Comparison of ENCODE assay signal across 15 cellular contexts in the genomic region with DNA sequence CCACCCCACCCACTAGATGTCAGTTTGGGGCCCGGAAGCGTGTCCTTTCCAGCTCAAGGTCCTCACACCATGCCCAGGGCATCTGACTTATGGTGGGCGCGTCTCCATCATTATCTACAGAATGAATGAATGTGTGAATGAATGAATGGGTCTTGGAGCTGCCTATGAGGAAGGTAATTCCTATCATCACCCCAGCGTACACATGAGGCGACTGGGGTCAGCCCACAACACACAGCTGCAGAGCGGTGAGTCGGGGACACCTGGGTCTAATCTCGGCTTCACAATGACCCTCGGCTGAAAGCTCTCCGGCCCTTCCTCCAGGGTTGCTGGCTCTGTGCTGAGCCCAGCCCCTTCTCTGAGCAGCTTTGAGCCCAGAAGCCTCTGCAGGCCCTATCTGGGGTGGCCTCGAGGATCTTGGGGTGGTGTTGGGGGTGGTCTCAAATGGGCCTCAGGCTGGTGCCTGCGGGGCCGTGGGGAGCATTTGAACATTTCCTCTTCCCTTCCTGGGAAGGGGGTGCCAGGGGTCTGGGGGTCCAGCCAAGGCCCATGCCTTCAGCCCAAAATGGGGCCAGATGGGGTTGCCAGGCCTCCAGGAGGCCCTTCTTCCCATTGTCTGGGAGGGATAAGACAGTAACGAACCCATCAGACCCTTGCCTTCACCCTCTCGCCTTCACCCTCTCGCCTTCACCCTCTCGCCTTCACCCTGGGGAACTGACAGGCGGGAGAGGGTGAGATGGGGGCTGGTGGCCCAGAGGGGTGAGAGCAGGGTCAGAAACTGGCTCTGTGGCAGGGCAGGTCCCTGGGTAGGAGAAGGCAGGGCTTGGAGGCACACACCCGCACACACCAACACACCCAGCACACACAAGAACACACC.
A peak's percentile ranks its signal among the peaks of the same experiment; 100 is the strongest.
DNase-seq lines count a peak whose midpoint lies in the region; ATAC-seq, FAIRE-seq and TF ChIP-seq lines count a peak whose summit lies in the region.
"Had no signal": no experiment of that assay in that cellular context is flagged by ENCODE, and none has a peak within 500 bp of the region (broad histone marks: within the 10 kb centered on the region; RNA-seq: fewer than 3 reads in every experiment).

No MANE protein-coding gene starts in this region.

- no peak for TF ChIP-seq RAD21 in IMR-90 (IDR thresholded peaks at IDR 0.05; ENCODE audit: low read length)
- no peak; a peak in 1 of 4 replicates for TF ChIP-seq RAD21 in H1 (IDR thresholded peaks at IDR 0.05 in 1 of 2, conservative IDR thresholded peaks at IDR 0.05 in 1 of 2; ENCODE audit: low read depth in 2 of 2, low read length in 2 of 2)

- H3K79me2 ChIP-seq in H1 (ENCODE audit: control insufficient read depth in 1 of 2, insufficient read depth in 2 of 2, low read length in 2 of 2): no peaks in the 10 kb centered on the region

- H3K4ac ChIP-seq in IMR-90 (ENCODE audit: low read depth, low read length): no peak overlapping the region
- peak overlapping the region; percentile 53 for H3K4ac ChIP-seq in H1 (replicated peaks; ENCODE audit: insufficient read length, low read depth, low read length)

- no peak overlapping the region for H3K27ac Mint-ChIP-seq in CD14-positive monocyte
- no peak overlapping the region for H3K27ac Mint-ChIP-seq in osteocyte (ENCODE audit: unreplicated experiment)
- H3K27ac Mint-ChIP-seq: activated CD4-positive, alpha-beta T cell treated with anti-CD3 and anti-CD28 coated beads, Interleukin-2, amount 10 ng/mL, durations not matched to agents 7 days and 5 days had no signal

- in situ Hi-C loops in IMR-90 (cut with MboI; ENCODE audit: low sequenced_read_pairs): no loop called here

- dilution Hi-C loops in IMR-90 (cut with HindIII; ENCODE audit: low sequenced_read_pairs, unreplicated experiment): no loop called here

- H3K27me3 Mint-ChIP-seq in CD14-positive monocyte (ENCODE audit: low read depth in 3 of 3) (peaks cover 1 to 4% (median 3%) of the 10 kb centered on the region in 3 donors), osteocyte (ENCODE audit: unreplicated experiment) (no peaks in the 10 kb centered on the region)
- H3K27me3 Mint-ChIP-seq: activated CD4-positive, alpha-beta T cell treated with anti-CD3 and anti-CD28 coated beads, Interleukin-2, amount 10 ng/mL, durations not matched to agents 7 days and 5 days had no signal

- H4K8ac ChIP-seq in IMR-90 (ENCODE audit: low read depth in 2 of 2, low read length in 2 of 2): no peak overlapping the region
- peak overlapping the region; percentile 51; the same call in 1 of the 2 replicates for H4K8ac ChIP-seq in H1 (ENCODE audit: extremely low read depth, insufficient read depth, low read length)

- TF ChIP-seq POLR2A in IMR-90 (IDR thresholded peaks at IDR 0.05; ENCODE audit: low read depth, low read length) (no peak), H1 (IDR thresholded peaks at IDR 0.05; ENCODE audit: control extremely low read depth in 1 of 2, low read depth in 2 of 2, low read length in 2 of 2) (no peak)

- no peak for TF ChIP-seq EP300 in H1 (IDR thresholded peaks at IDR 0.05; ENCODE audit: borderline replicate concordance in 1 of 2, low read depth in 2 of 2, low read length in 2 of 2)

- H2AK9ac ChIP-seq in IMR-90 (replicated peaks; ENCODE audit: low read depth, low read length, poor library complexity): peak overlapping the region; percentile 66

- H2BK15ac ChIP-seq in IMR-90 (ENCODE audit: low read depth, low read length) (no peak overlapping the region), H1 (ENCODE audit: low read length) (no peak overlapping the region)

- H3K9ac ChIP-seq in IMR-90 (ENCODE audit: low read depth, low read length) (no peak overlapping the region), H1 (replicated peaks in 1 of 4; ENCODE audit: extremely low read depth in 1 of 4, low read depth in 3 of 4, low read length in 3 of 4) (no peak overlapping the region; a peak in 1 of 7 replicates), mucosa of stomach (ENCODE audit: low read length) (peak overlapping the region; percentile 55)

- no peak overlapping the region for H3K23ac ChIP-seq in IMR-90 (ENCODE audit: low read depth, low read length)
- no peak overlapping the region for H3K23ac ChIP-seq in H1 (ENCODE audit: insufficient read length)

- H2AK5ac ChIP-seq in IMR-90 (ENCODE audit: low read depth, low read length): peak overlapping the region; percentile 52
- H2AK5ac ChIP-seq in H1 (ENCODE audit: low read depth, low read length): no peak overlapping the region

- no peaks in the 10 kb centered on the region for H3K9me1 ChIP-seq in IMR-90 (ENCODE audit: insufficient read depth, low read length)

- DNase-seq in CD14-positive monocyte (ENCODE audit: low spot score) (peak; percentile 26), IMR-90 (no peak), H1 (ENCODE audit: low read depth in 1 of 2, low spot score in 2 of 2) (no peak), T-helper 2 cell (no peak), osteocyte (ENCODE audit: extremely low spot score, unreplicated experiment) (no peak)
- DNase-seq: activated CD4-positive, alpha-beta T cell treated with anti-CD3 and anti-CD28 coated beads, Interleukin-2, amount 10 ng/mL, durations not matched to agents 7 days and 5 days; dermis blood vessel endothelial cell; GF-D8; stimulated activated CD8-positive, alpha-beta memory T cell treated with anti-CD3 and anti-CD28 coated beads, Interleukin-4, amount 100 ng/mL, for 48 hours had no signal

- H2BK20ac ChIP-seq in IMR-90 (ENCODE audit: low read depth, low read length) (no peak overlapping the region), H1 (ENCODE audit: low read length) (no peak overlapping the region)

- intact Hi-C loops in CD14-positive monocyte (cut with micrococcal nuclease): no loop called here
- intact Hi-C loops in IMR-90 (cut with micrococcal nuclease): no loop called here

- POLR2A ChIA-PET in IMR-90 (lab: Charles Lee; ENCODE audit: unreplicated experiment) (no interaction called here), H1 (lab: Charles Lee; ENCODE audit: partially characterized antibody) (no interaction called here)

- no peak for TF ChIP-seq CTCF in CD14-positive monocyte (IDR thresholded peaks at IDR 0.05)
- no peak for TF ChIP-seq CTCF in IMR-90 (conservative IDR thresholded peaks at IDR 0.05; ENCODE audit: low read depth, low read length)
- TF ChIP-seq CTCF in H1 (IDR thresholded peaks at IDR 0.05; ENCODE audit: control extremely low read depth in 1 of 3, insufficient read depth in 1 of 3, low read depth in 1 of 3, low read length in 3 of 3): no peak
- no peak for TF ChIP-seq CTCF in osteocyte (IDR thresholded peaks at IDR 0.05)

- H2AFZ ChIP-seq in IMR-90 (replicated peaks; ENCODE audit: low read length, poor library complexity) (peak overlapping the region; percentile 25), H1 (ENCODE audit: low read length) (no peak overlapping the region)

- H3K9me3 ChIP-seq in IMR-90 (ENCODE audit: control insufficient read depth, insufficient read depth, low read length): no peaks in the 10 kb centered on the region
- H3K9me3 ChIP-seq in H1 (ENCODE audit: insufficient read depth in 2 of 2, low read depth in 1 of 2, low read length in 1 of 2): no peaks in the 10 kb centered on the region
- H3K9me3 ChIP-seq in mucosa of stomach (ENCODE audit: control insufficient read depth, low read length): no peaks in the 10 kb centered on the region
- H3K9me3 ChIP-seq: gastroesophageal sphincter, spleen had no signal

- H3K27ac ChIP-seq in IMR-90 (ENCODE audit: insufficient read depth, low read length): no peak overlapping the region
- no peak overlapping the region for H3K27ac ChIP-seq in H1 (ENCODE audit: low read depth, low read length)
- H3K27ac ChIP-seq: gastroesophageal sphincter, spleen had no signal

- ATAC-seq in IMR-90 (ENCODE audit: low read depth) (no peak), GM21723 (IDR thresholded peaks at IDR 0.05; ENCODE audit: unreplicated experiment) (no peak)
- ATAC-seq: gastroesophageal sphincter had no signal

- H3K36me3 ChIP-seq in IMR-90 (ENCODE audit: control insufficient read depth, insufficient read depth, low read length): no peaks in the 10 kb centered on the region
- H3K36me3 ChIP-seq in H1 (ENCODE audit: control insufficient read depth in 2 of 4, insufficient read depth in 4 of 4, low read length in 3 of 4): no peaks in the 10 kb centered on the region
- H3K36me3 ChIP-seq in mucosa of stomach (ENCODE audit: control insufficient read depth, insufficient read depth, low read length): no peaks in the 10 kb centered on the region
- H3K36me3 ChIP-seq: gastroesophageal sphincter, spleen had no signal

- H4K5ac ChIP-seq in IMR-90 (ENCODE audit: low read depth, low read length) (no peak overlapping the region), H1 (ENCODE audit: insufficient read length, low read depth, low read length) (no peak overlapping the region)

- H3K27me3 ChIP-seq in IMR-90 (ENCODE audit: control insufficient read depth, insufficient read depth, low read length) (no peaks in the 10 kb centered on the region), H1 (replicated peaks in 1 of 4; ENCODE audit: control insufficient read depth in 3 of 4, extremely low read depth in 1 of 4, insufficient read depth in 3 of 4, low read length in 3 of 4) (no peaks in the 10 kb centered on the region), mucosa of stomach (ENCODE audit: control insufficient read depth, insufficient read depth, low read length) (peaks cover 4% of the 10 kb centered on the region)
- H3K27me3 ChIP-seq: spleen had no signal

- H3K79me1 ChIP-seq in IMR-90 (ENCODE audit: low read depth in 1 of 2, low read length in 2 of 2): no peaks in the 10 kb centered on the region
- H3K79me1 ChIP-seq in H1 (ENCODE audit: low read depth, low read length): no peaks in the 10 kb centered on the region

- 0 out of 2 replicates have a peak overlapping the region, but pooled peaks have one; percentile 13 for H2BK120ac ChIP-seq in IMR-90 (ENCODE audit: low read depth, low read length)
- no peak overlapping the region for H2BK120ac ChIP-seq in H1 (replicated peaks; ENCODE audit: low read depth, low read length)

- H3K4me3 Mint-ChIP-seq in CD14-positive monocyte (no peak overlapping the region), osteocyte (ENCODE audit: unreplicated experiment) (no peak overlapping the region)
- H3K4me3 Mint-ChIP-seq: activated CD4-positive, alpha-beta T cell treated with anti-CD3 and anti-CD28 coated beads, Interleukin-2, amount 10 ng/mL, durations not matched to agents 7 days and 5 days had no signal

- no peak for FAIRE-seq in H1 (lab: Jason Lieb, UNC)
- FAIRE-seq: GM12892, TTC549 had no signal

- H3K23me2 ChIP-seq in H1 (ENCODE audit: low read depth, low read length): no peaks in the 10 kb centered on the region

- no peak overlapping the region for H2BK5ac ChIP-seq in IMR-90 (ENCODE audit: low read depth, low read length, poor library complexity, severe bottlenecking)
- H2BK5ac ChIP-seq in H1 (ENCODE audit: low read depth, low read length): no peak overlapping the region

- H3K4me2 ChIP-seq in IMR-90 (ENCODE audit: low read depth, low read length): no peak overlapping the region
- H3K4me2 ChIP-seq in H1 (ENCODE audit: insufficient read depth in 1 of 2, low read depth in 2 of 2, low read length in 2 of 2): no peak overlapping the region

- no peaks in the 10 kb centered on the region for H3K9me3 Mint-ChIP-seq in CD14-positive monocyte
- H3K9me3 Mint-ChIP-seq in osteocyte (ENCODE audit: unreplicated experiment): no peaks in the 10 kb centered on the region
- H3K9me3 Mint-ChIP-seq: activated CD4-positive, alpha-beta T cell treated with anti-CD3 and anti-CD28 coated beads, Interleukin-2, amount 10 ng/mL, durations not matched to agents 7 days and 5 days had no signal

- H3K36me3 Mint-ChIP-seq in CD14-positive monocyte: no peaks in the 10 kb centered on the region
- peaks cover 3% of the 10 kb centered on the region for H3K36me3 Mint-ChIP-seq in osteocyte (ENCODE audit: unreplicated experiment)

- H4K91ac ChIP-seq in IMR-90 (ENCODE audit: insufficient read depth, low read depth, low read length): no peak overlapping the region
- H4K91ac ChIP-seq in H1 (replicated peaks; ENCODE audit: insufficient read length, low read length): peak overlapping the region; percentile 65

- no TSS peak for BruUV-seq in IMR-90 (replicated peaks; lab: Mats Ljungman, UMichigan)

- no CpG with 5 or more reads among the region's 20 CpGs for WGBS in IMR-90 (ENCODE audit: extremely low coverage in 2 of 2, insufficient read length in 1 of 2), 2 experiments
- WGBS in H1 (ENCODE audit: extremely low coverage in 1 of 2, insufficient coverage in 1 of 2, insufficient read length in 1 of 2, insufficient replicate concordance in 2 of 2, low coverage in 1 of 2, low lambda C conversion rate in 2 of 2, missing lambda C conversion rate in 1 of 2), 2 experiments: 90% methylated on average over 19 of the region's 20 CpGs; no CpG with 5 or more reads in 1 of the 2 experiments

- no peak overlapping the region for H3K56ac ChIP-seq in IMR-90 (ENCODE audit: extremely low read depth, insufficient read depth, low read length)
- H3K56ac ChIP-seq in H1 (replicated peaks; ENCODE audit: insufficient read length, low read depth, low read length): no peak overlapping the region

- no peak overlapping the region for H3K18ac ChIP-seq in IMR-90 (ENCODE audit: low read depth, low read length)
- no peak overlapping the region for H3K18ac ChIP-seq in H1 (ENCODE audit: extremely low read depth, low read length)

- CTCF ChIA-PET in IMR-90 (lab: Yijun Ruan, JAX): no interaction called here
- CTCF ChIA-PET in H1 (lab: Charles Lee; ENCODE audit: partially characterized antibody): interaction anchor here (0.6 to 1.4 kb wide), 3 partner anchors 14 to 469 kb away, joined by 3 read pairs; no protein-coding TSS in a partner anchor

- H3K4me1 Mint-ChIP-seq in CD14-positive monocyte (peaks cover 10% of the 10 kb centered on the region), osteocyte (ENCODE audit: unreplicated experiment) (peaks cover 7% of the 10 kb centered on the region)
- H3K4me1 Mint-ChIP-seq: activated CD4-positive, alpha-beta T cell treated with anti-CD3 and anti-CD28 coated beads, Interleukin-2, amount 10 ng/mL, durations not matched to agents 7 days and 5 days had no signal

- H3K4me3 ChIP-seq in IMR-90 (ENCODE audit: insufficient read depth, low read depth, low read length) (no peak overlapping the region), H1 (ENCODE audit: extremely low read depth in 1 of 4, insufficient read depth in 2 of 4, low read depth in 3 of 4, low read length in 4 of 4) (no peak overlapping the region), mucosa of stomach (ENCODE audit: low read length) (peak overlapping the region; percentile 25)
- H3K4me3 ChIP-seq: gastroesophageal sphincter, spleen had no signal

- no peak overlapping the region for H2BK12ac ChIP-seq in H1 (ENCODE audit: low read depth, low read length)

- H3K14ac ChIP-seq in IMR-90 (replicated peaks; ENCODE audit: low read depth, low read length) (no peak overlapping the region), H1 (ENCODE audit: insufficient read length) (no peak overlapping the region)

- no peaks in the 10 kb centered on the region for H4K20me1 ChIP-seq in IMR-90 (ENCODE audit: insufficient read depth, low read length)
- H4K20me1 ChIP-seq in H1 (replicated peaks in 1 of 2; ENCODE audit: control insufficient read depth in 1 of 2, insufficient read depth in 2 of 2, low read length in 2 of 2): no peaks in the 10 kb centered on the region

- 0 out of 2 replicates have a peak, but pooled peaks cover 2% of the 10 kb centered on the region for H3K4me1 ChIP-seq in IMR-90 (ENCODE audit: control insufficient read depth, insufficient read depth, low read length)
- H3K4me1 ChIP-seq in H1 (replicated peaks in 1 of 4; ENCODE audit: control insufficient read depth in 3 of 4, insufficient read depth in 4 of 4, low read length in 3 of 4): no peaks in the 10 kb centered on the region; a peak in 1 of 7 replicates
- H3K4me1 ChIP-seq in mucosa of stomach (ENCODE audit: control insufficient read depth, insufficient read depth, low read length): peaks cover 46% of the 10 kb centered on the region
- H3K4me1 ChIP-seq: gastroesophageal sphincter had no signal
